16 cellular contexts compared by ENCODE assay signal in the genomic region with DNA sequence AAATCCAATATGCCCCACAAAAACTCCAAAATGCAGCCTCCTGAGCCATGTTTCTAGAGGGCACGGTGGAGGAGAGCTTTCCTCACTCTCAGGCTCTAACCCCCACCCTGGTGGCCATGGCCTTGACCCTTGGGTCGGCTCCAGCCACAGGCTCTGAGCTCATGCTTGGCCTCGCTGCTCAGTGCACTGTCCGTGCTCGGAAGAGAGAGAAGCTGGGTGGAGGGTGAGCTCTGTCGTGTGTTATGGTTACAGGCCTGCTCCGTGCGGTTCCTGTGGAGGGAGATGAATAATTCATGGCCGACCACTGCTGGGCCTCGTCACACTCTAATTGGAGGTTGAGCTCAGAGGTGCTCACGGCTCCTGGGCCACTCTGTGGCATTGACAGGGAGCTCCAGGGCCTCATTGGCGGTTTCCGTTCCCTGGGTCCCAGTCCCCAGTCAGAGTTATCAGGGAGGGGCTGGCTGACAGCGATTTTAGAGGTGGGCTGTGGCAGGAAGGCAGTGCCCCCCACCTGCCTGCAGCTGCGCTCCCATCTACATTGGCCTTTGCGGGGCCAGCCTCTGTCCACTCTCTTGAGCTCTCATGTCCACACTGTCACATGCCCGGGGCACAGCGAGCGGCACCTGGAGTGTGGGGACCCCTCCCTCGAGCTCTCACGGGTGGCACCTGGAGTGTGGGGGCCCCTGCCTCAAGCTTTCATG. TPM values are rescaled to one million over a fixed set of nuclear protein-coding genes. Genes with fewer than 3 reads are reported as not detected.
DNase-seq lines count a peak whose midpoint lies in the region; ATAC-seq lines count a peak whose summit lies in the region.
"Had no signal": no experiment of that assay in that cellular context is flagged by ENCODE, and none has a peak within 500 bp of the region (broad histone marks: within the 10 kb centered on the region; RNA-seq: fewer than 3 reads in every experiment).

No MANE protein-coding gene starts in this region.

- CTCF ChIA-PET in activated CD8-positive, alpha-beta memory T cell treated with anti-CD3 and anti-CD28 coated beads, Interleukin-2, amount 10 ng/mL, durations not matched to agents 7 days and 5 days (lab: Charles Lee), result interaction anchor here (1.2 kb wide), 1 partner anchor 44 kb away, joined by 3 read pairs; no protein-coding TSS in a partner anchor

- H3K36me3 ChIP-seq in SK-N-MC (ENCODE audit: insufficient read depth, low read length), result no peaks in the 10 kb centered on the region

- DNase-seq in activated CD8-positive, alpha-beta memory T cell treated with anti-CD3 and anti-CD28 coated beads, Interleukin-2, amount 50 U/mL, for 4 hours, result peak; percentile 10
- no peak for DNase-seq in activated CD8-positive, alpha-beta memory T cell treated with anti-CD3 and anti-CD28 coated beads, Interleukin-2, amount 10 ng/mL, durations not matched to agents 7 days and 5 days
- DNase-seq in SK-N-MC (ENCODE audit: low read depth, low spot score) (peak; percentile 5), iPS-NIHi11 (ENCODE audit: low spot score) (peak; percentile 63), posterior vena cava (ENCODE audit: low spot score) (peak; percentile 77), NOMO-1 (lab: John Stamatoyannopoulos, UW; ENCODE audit: unreplicated experiment in 2 of 2) (no peak)
- no peak for DNase-seq in T-helper 2 cell treated with Interferon-gamma antibody and Interleukin-4, amounts not matched to agents 5 μg/mL and 100 μg/mL, for 36 hours (ENCODE audit: low spot score)
- DNase-seq: effector CD4-positive, alpha-beta T cell; foreskin fibroblast; islet precursor cell; NCI-H1436; NCI-H510A treated with DMSO at 0.1 percent for 48 hours had no signal

- H3K9ac ChIP-seq in SK-N-MC (ENCODE audit: insufficient read length), result no peak overlapping the region

- H3K9me3 Mint-ChIP-seq in activated CD8-positive, alpha-beta memory T cell treated with anti-CD3 and anti-CD28 coated beads, Interleukin-2, amount 10 ng/mL, durations not matched to agents 7 days and 5 days (ENCODE audit: low read depth), result no peaks in the 10 kb centered on the region
- H3K9me3 Mint-ChIP-seq in T-helper 2 cell treated with Interferon-gamma antibody and Interleukin-4, amounts not matched to agents 5 μg/mL and 100 μg/mL, for 36 hours, result no peaks in the 10 kb centered on the region
- H3K9me3 Mint-ChIP-seq: natural killer cell treated with Interleukin-12 subunit alpha and Interleukin-12 subunit beta and Interleukin-15 and Interleukin-18, amount 100 ng/mL, for 72 hours; type B pancreatic cell had no signal

- no peak overlapping the region for H3K4me3 Mint-ChIP-seq in activated CD8-positive, alpha-beta memory T cell treated with anti-CD3 and anti-CD28 coated beads, Interleukin-2, amount 10 ng/mL, durations not matched to agents 7 days and 5 days
- no peak overlapping the region for H3K4me3 Mint-ChIP-seq in T-helper 2 cell treated with Interferon-gamma antibody and Interleukin-4, amounts not matched to agents 5 μg/mL and 100 μg/mL, for 36 hours
- H3K4me3 Mint-ChIP-seq: natural killer cell treated with Interleukin-12 subunit alpha and Interleukin-12 subunit beta and Interleukin-15 and Interleukin-18, amount 100 ng/mL, for 72 hours; type B pancreatic cell had no signal

- no peaks in the 10 kb centered on the region for H3K27me3 Mint-ChIP-seq in activated CD8-positive, alpha-beta memory T cell treated with anti-CD3 and anti-CD28 coated beads, Interleukin-2, amount 10 ng/mL, durations not matched to agents 7 days and 5 days
- H3K27me3 Mint-ChIP-seq in T-helper 2 cell treated with Interferon-gamma antibody and Interleukin-4, amounts not matched to agents 5 μg/mL and 100 μg/mL, for 36 hours (ENCODE audit: low read depth), result no peaks in the 10 kb centered on the region
- H3K27me3 Mint-ChIP-seq: natural killer cell treated with Interleukin-12 subunit alpha and Interleukin-12 subunit beta and Interleukin-15 and Interleukin-18, amount 100 ng/mL, for 72 hours; type B pancreatic cell had no signal

- no peak overlapping the region for H3K27ac Mint-ChIP-seq in activated CD8-positive, alpha-beta memory T cell treated with anti-CD3 and anti-CD28 coated beads, Interleukin-2, amount 10 ng/mL, durations not matched to agents 7 days and 5 days
- H3K27ac Mint-ChIP-seq in T-helper 2 cell treated with Interferon-gamma antibody and Interleukin-4, amounts not matched to agents 5 μg/mL and 100 μg/mL, for 36 hours, result no peak overlapping the region
- H3K27ac Mint-ChIP-seq: type B pancreatic cell had no signal

- H3K4me3 ChIP-seq in SK-N-MC, result no peak overlapping the region
- H3K4me3 ChIP-seq: skin epidermis had no signal

- H3K36me3 Mint-ChIP-seq in activated CD8-positive, alpha-beta memory T cell treated with anti-CD3 and anti-CD28 coated beads, Interleukin-2, amount 10 ng/mL, durations not matched to agents 7 days and 5 days, result peaks cover 22% of the 10 kb centered on the region
- peaks cover 45% of the 10 kb centered on the region for H3K36me3 Mint-ChIP-seq in T-helper 2 cell treated with Interferon-gamma antibody and Interleukin-4, amounts not matched to agents 5 μg/mL and 100 μg/mL, for 36 hours (ENCODE audit: low read depth)

- intact Hi-C loops in posterior vena cava (cut with DNase I), result no loop called here

- no peaks in the 10 kb centered on the region for H3K9me3 ChIP-seq in SK-N-MC (ENCODE audit: low read depth, low read length)

- H3K4me1 Mint-ChIP-seq in activated CD8-positive, alpha-beta memory T cell treated with anti-CD3 and anti-CD28 coated beads, Interleukin-2, amount 10 ng/mL, durations not matched to agents 7 days and 5 days, result peaks cover 28% of the 10 kb centered on the region
- peaks cover 23% of the 10 kb centered on the region for H3K4me1 Mint-ChIP-seq in T-helper 2 cell treated with Interferon-gamma antibody and Interleukin-4, amounts not matched to agents 5 μg/mL and 100 μg/mL, for 36 hours (ENCODE audit: low read depth)

- no peak for ATAC-seq in activated CD8-positive, alpha-beta memory T cell treated with anti-CD3 and anti-CD28 coated beads, Interleukin-2, amount 10 ng/mL, durations not matched to agents 7 days and 5 days
- no peak for ATAC-seq in HG02870 (IDR thresholded peaks at IDR 0.05; ENCODE audit: unreplicated experiment)

- H3K27ac ChIP-seq in SK-N-MC, result no peak overlapping the region
- H3K27ac ChIP-seq: skin epidermis had no signal

RNA-seq across cellular contexts. Expression of a gene that starts 24.9 kb away (rescaled TPM):
- total RNA-seq in activated CD8-positive, alpha-beta memory T cell treated with anti-CD3 and anti-CD28 coated beads, Interleukin-2, amount 10 ng/mL, durations not matched to agents 7 days and 5 days, result 10 to 100 TPM; 43.6 to 56.7 TPM
- total RNA-seq in posterior vena cava, result 10 to 100 TPM; 19.1 to 21.4 TPM

RNA-seq across cellular contexts. Expression of a gene that starts 53.0 kb away (rescaled TPM):
- not detected for total RNA-seq in activated CD8-positive, alpha-beta memory T cell treated with anti-CD3 and anti-CD28 coated beads, Interleukin-2, amount 10 ng/mL, durations not matched to agents 7 days and 5 days
- total RNA-seq in posterior vena cava, result under 1 TPM in 1 of 2 donors, not detected in 1; 0.46 TPM
- total RNA-seq: natural killer cell treated with Interleukin-12 subunit alpha and Interleukin-12 subunit beta and Interleukin-15 and Interleukin-18, amount 100 ng/mL, for 72 hours had no signal

Comparison
In these comparisons a context has a peak if more than half of its experiments do, and no peak if none do; other contexts are left out.
1. DNase-seq: peak in activated CD8-positive, alpha-beta memory T cell treated with anti-CD3 and anti-CD28 coated beads, Interleukin-2, amount 50 U/mL, for 4 hours (single experiment), SK-N-MC (single experiment), iPS-NIHi11 (single experiment) and posterior vena cava (single experiment); none in activated CD8-positive, alpha-beta memory T cell treated with anti-CD3 and anti-CD28 coated beads, Interleukin-2, amount 10 ng/mL, durations not matched to agents 7 days and 5 days (single experiment), NOMO-1 (0 of 2) and T-helper 2 cell treated with Interferon-gamma antibody and Interleukin-4, amounts not matched to agents 5 μg/mL and 100 μg/mL, for 36 hours (single experiment).